Comparison of ENCODE assay signal across 8 cellular contexts in genomic region chrX:136147320-136147901, GRCh38. TPM values are rescaled to one million over a fixed set of nuclear protein-coding genes. Genes with fewer than 3 reads are reported as not detected.
DNase-seq lines count a peak whose midpoint lies in the region; ATAC-seq, FAIRE-seq and TF ChIP-seq lines count a peak whose summit lies in the region.

Gene FHL1 (plus strand): TSS chrX:136147533.

- ATAC-seq in left lobe of liver (peak; percentile 98), GM21576 (IDR thresholded peaks at IDR 0.05; ENCODE audit: unreplicated experiment) (no peak), GM18520 (IDR thresholded peaks at IDR 0.05; ENCODE audit: unreplicated experiment) (no peak)

- no peak for TF ChIP-seq CTCF in D721Med (IDR thresholded peaks at IDR 0.05; ENCODE audit: insufficient read depth, missing control alignments)
- no peak for TF ChIP-seq CTCF in coronary artery (IDR thresholded peaks at IDR 0.05)

- peak within 1 kb of the TSS; percentile 55 for H3K4me3 ChIP-seq in Jurkat, Clone E6-1 (ENCODE audit: low read length)
- H3K4me3 ChIP-seq in coronary artery: peak within 1 kb of the TSS; percentile 86

- FAIRE-seq in D721Med (lab: Jason Lieb, UNC): no peak

- peak within 1 kb of the TSS; percentile 96 to 97 for H3K27ac ChIP-seq in coronary artery

- peak; percentile 21 for DNase-seq in D721Med (ENCODE audit: insufficient read length, low spot score)
- no peak for DNase-seq in Jurkat, Clone E6-1 (ENCODE audit: low read depth, low spot score)
- peak; percentile 46 for DNase-seq in activated CD4-positive, CD25-positive, alpha-beta regulatory T cell treated with anti-CD3 and anti-CD28 coated beads, Interleukin-2, amount 50 U/mL, for 72 hours
- peak; percentile 84 for DNase-seq in coronary artery (ENCODE audit: low spot score)
- DNase-seq in left lobe of liver (ENCODE audit: low spot score): peak; percentile 54
- peak; percentile 42 to 54 for DNase-seq in stimulated activated CD4-positive, alpha-beta T cell treated with anti-CD3 and anti-CD28 coated beads, Interleukin-1b, Interleukin-23, amount 100 ng/mL, for 4 hours (ENCODE audit: low read depth in 2 of 2)

RNA-seq across cellular contexts. Expression of gene FHL1, which starts in this region (rescaled TPM):
- polyA plus RNA-seq in Jurkat, Clone E6-1 (2012; ENCODE audit: insufficient read depth, insufficient read length): 39.0 TPM
- total RNA-seq in left lobe of liver: 10.6 TPM
